Comparison of ENCODE assay signal across 25 cellular contexts in genomic region chr16:85872666-85873561, GRCh38. TPM values are rescaled to one million over a fixed set of nuclear protein-coding genes. Genes with fewer than 3 reads are reported as not detected.
DNase-seq lines count a peak whose midpoint lies in the region; ATAC-seq and TF ChIP-seq lines count a peak whose summit lies in the region.
"Had no signal": no experiment of that assay in that cellular context is flagged by ENCODE, and none has a peak within 500 bp of the region (broad histone marks: within the 10 kb centered on the region; RNA-seq: fewer than 3 reads in every experiment).

No MANE protein-coding gene starts in this region.

- TF ChIP-seq CTCF in CD14-positive monocyte (IDR thresholded peaks at IDR 0.05): no peak
- TF ChIP-seq CTCF in colonic mucosa (IDR thresholded peaks at IDR 0.05): no peak
- TF ChIP-seq CTCF in spleen (IDR thresholded peaks at IDR 0.05 in 8 of 11, conservative IDR thresholded peaks at IDR 0.05 in 3 of 11): no peak
- TF ChIP-seq CTCF in endodermal cell (conservative IDR thresholded peaks at IDR 0.05): no peak

- H3K9ac ChIP-seq in colonic mucosa (ENCODE audit: low read depth in 2 of 2, low read length in 2 of 2) (no peak overlapping the region), endodermal cell (ENCODE audit: extremely low read depth, low read length, poor library complexity, severe bottlenecking) (no peak overlapping the region)

- intact Hi-C loops in CD14-positive monocyte (cut with micrococcal nuclease): loop anchor here in 1 of 2 donors (5.0 kb wide), 1 partner anchor 34 kb away; no protein-coding TSS in a partner anchor
- intact Hi-C loops in colonic mucosa (cut with DNase I): no loop called here
- intact Hi-C loops in spleen (cut with DNase I; ENCODE audit: low total_unique reads): no loop called here

- 81 to 89% (median 86%) methylated on average over 15 of the region's 15 CpGs for WGBS in spleen, 5 donors
- 93 to 95% methylated on average over 11 to 15 of the region's 15 CpGs for WGBS in endodermal cell (ENCODE audit: insufficient coverage in 1 of 2, insufficient read length in 1 of 2), 2 experiments

- peaks cover 65% of the 10 kb centered on the region for H3K4me1 Mint-ChIP-seq in CD14-positive monocyte
- peaks cover 9% of the 10 kb centered on the region for H3K4me1 Mint-ChIP-seq in endodermal cell

- H3K27ac Mint-ChIP-seq in CD14-positive monocyte (peak overlapping the region; percentile 87 to 99 (median 97)), endodermal cell (no peak overlapping the region)
- H3K27ac Mint-ChIP-seq: CD4-positive, alpha-beta memory T cell had no signal

- H3K9me3 ChIP-seq in colonic mucosa: no peaks in the 10 kb centered on the region
- no peaks in the 10 kb centered on the region for H3K9me3 ChIP-seq in spleen
- no peaks in the 10 kb centered on the region for H3K9me3 ChIP-seq in endodermal cell (ENCODE audit: control insufficient read depth, low read length)

- H3K9me3 Mint-ChIP-seq in CD14-positive monocyte: peaks cover 0 to 5% (median 0%) of the 10 kb centered on the region in 7 donors
- peaks cover 11% of the 10 kb centered on the region for H3K9me3 Mint-ChIP-seq in endodermal cell

- H3K27me3 ChIP-seq in colonic mucosa: no peaks in the 10 kb centered on the region
- H3K27me3 ChIP-seq in spleen (replicated peaks in 1 of 7): no peaks in the 10 kb centered on the region
- no peaks in the 10 kb centered on the region for H3K27me3 ChIP-seq in endodermal cell (ENCODE audit: control insufficient read depth, insufficient read depth, low read length, poor library complexity, severe bottlenecking)

- H3K27ac ChIP-seq in colonic mucosa (no peak overlapping the region), spleen (peak overlapping the region in 5 of 8 donors; percentile 10 to 58 (median 21)), endodermal cell (ENCODE audit: low read depth, low read length) (no peak overlapping the region)

- no peak for TF ChIP-seq POLR2A in spleen (IDR thresholded peaks at IDR 0.05)

- no peaks in the 10 kb centered on the region for H3K4me1 ChIP-seq in colonic mucosa
- peaks cover 6 to 56% (median 20%) of the 10 kb centered on the region in 6 donors for H3K4me1 ChIP-seq in spleen
- H3K4me1 ChIP-seq in endodermal cell (ENCODE audit: control insufficient read depth, insufficient read depth, low read length): no peaks in the 10 kb centered on the region

- H3K4me3 ChIP-seq in colonic mucosa (no peak overlapping the region), spleen (no peak overlapping the region), endodermal cell (ENCODE audit: low read length) (no peak overlapping the region)

- ATAC-seq in left lobe of liver (peak; percentile 44), HG03342 (IDR thresholded peaks at IDR 0.05; ENCODE audit: unreplicated experiment) (no peak), HG03457 (IDR thresholded peaks at IDR 0.05; ENCODE audit: unreplicated experiment) (no peak)

- DNase-seq in CD14-positive monocyte (ENCODE audit: low spot score) (no peak), colonic mucosa (peak; percentile 19), left lobe of liver (ENCODE audit: low spot score) (no peak), spleen (peak; percentile 48), endodermal cell (no peak)
- DNase-seq in effector CD8-positive, alpha-beta T cell (lab: John Stamatoyannopoulos, UW): no peak
- DNase-seq: activated naive CD4-positive, alpha-beta T cell; activated T-cell treated with anti-CD3 and anti-CD28 coated beads for 4 hours; amniotic stem cell; CD4-positive, alpha-beta memory T cell; dermis blood vessel endothelial cell; hippocampal formation; NCI-H146; NCI-H2171 treated with DMSO at 0.1 percent for 48 hours; NCI-H748 treated with DMSO at 0.1 percent for 48 hours; OCI-M1; SHP77; substantia nigra had no signal

- H3K27me3 Mint-ChIP-seq in CD14-positive monocyte (ENCODE audit: low read depth in 3 of 3) (peaks cover 0 to 4% (median 0%) of the 10 kb centered on the region in 3 donors), endodermal cell (ENCODE audit: insufficient read depth) (peaks cover 13% of the 10 kb centered on the region)

- H3K36me3 ChIP-seq in colonic mucosa: no peaks in the 10 kb centered on the region
- no peaks in the 10 kb centered on the region for H3K36me3 ChIP-seq in spleen
- H3K36me3 ChIP-seq in endodermal cell (ENCODE audit: control insufficient read depth, insufficient read depth, low read length): no peaks in the 10 kb centered on the region

- H3K36me3 Mint-ChIP-seq in CD14-positive monocyte (peaks cover 5 to 9% of the 10 kb centered on the region in 2 donors), endodermal cell (ENCODE audit: low read depth) (no peaks in the 10 kb centered on the region)
- H3K36me3 Mint-ChIP-seq: CD4-positive, alpha-beta memory T cell had no signal

- H3K4me3 Mint-ChIP-seq in CD14-positive monocyte: no peak overlapping the region
- no peak overlapping the region for H3K4me3 Mint-ChIP-seq in endodermal cell
- H3K4me3 Mint-ChIP-seq: CD4-positive, alpha-beta memory T cell had no signal

RNA-seq across cellular contexts. Expression of gene IRF8, which starts 26.0 kb away (rescaled TPM):
- polyA plus RNA-seq in CD14-positive monocyte (100 to 1,000 TPM; 157 to 187 TPM), spleen (100 to 1,000 TPM; 103 to 183 (median 115) TPM)
- total RNA-seq in colonic mucosa (10 to 100 TPM; 25.1 to 52.5 TPM), left lobe of liver (9.0 TPM), spleen (100 to 1,000 TPM; 228 to 329 (median 278) TPM), endodermal cell (under 1 TPM; 0.24 to 0.75 TPM)
- 0.64 TPM for polyA plus RNA-seq in endodermal cell (2013, experiment 1 of 2)
- 0.21 TPM for polyA plus RNA-seq in endodermal cell (2013, experiment 2 of 2)
- total RNA-seq: bronchial epithelial cell, fibroblast of villous mesenchyme, MCF 10A, pulmonary artery endothelial cell had no signal
- polyA plus RNA-seq: AG04450 had no signal

Comparison
In these comparisons a context has a peak if more than half of its experiments do, and no peak if none do; other contexts are left out.
1. DNase-seq: peak in colonic mucosa (single experiment) and spleen (single experiment); none in CD14-positive monocyte (single experiment), left lobe of liver (single experiment), effector CD8-positive, alpha-beta T cell (single experiment) and endodermal cell (single experiment).
2. H3K27ac ChIP-seq: peak in spleen (5 of 8); none in colonic mucosa (single experiment) and endodermal cell (single experiment).
3. RNA of gene IRF8, which starts 26.0 kb away (total RNA-seq): 228 to 329 TPM in spleen; 25.1 to 52.5 TPM in colonic mucosa, 9.0 TPM in left lobe of liver (single experiment) and 0.24 to 0.75 TPM in endodermal cell; every median in the first group is over 4 times any median in the second.